11 cellular contexts compared by ENCODE assay signal in genomic region chr12:124856132-124856841, GRCh38. TPM values are rescaled to one million over a fixed set of nuclear protein-coding genes. Genes with fewer than 3 reads are reported as not detected.
DNase-seq lines count a peak whose midpoint lies in the region; ATAC-seq and TF ChIP-seq lines count a peak whose summit lies in the region.
"Had no signal": no experiment of that assay in that cellular context is flagged by ENCODE, and none has a peak within 500 bp of the region (broad histone marks: within the 10 kb centered on the region; RNA-seq: fewer than 3 reads in every experiment).

No MANE protein-coding gene starts in this region.

- no peaks in the 10 kb centered on the region for H3K9me3 ChIP-seq in psoas muscle
- no peaks in the 10 kb centered on the region for H3K9me3 ChIP-seq in colonic mucosa

- H3K27ac ChIP-seq in psoas muscle (peak overlapping the region; percentile 79), substantia nigra (ENCODE audit: low read depth, low read length, poor library complexity, severe bottlenecking) (no peak overlapping the region), colonic mucosa (no peak overlapping the region)

- H3K27me3 ChIP-seq in psoas muscle (ENCODE audit: insufficient read depth in 3 of 3, low read length in 2 of 3) (no peaks in the 10 kb centered on the region), colonic mucosa (no peaks in the 10 kb centered on the region)

- TF ChIP-seq POLR2A in erythroblast (IDR thresholded peaks at IDR 0.05; ENCODE audit: low read length): no peak

- WGBS in psoas muscle, 3 donors: 42 to 47% (median 45%) methylated on average over 16 of the region's 16 CpGs

- DNase-seq in NOMO-1 (lab: John Stamatoyannopoulos, UW; ENCODE audit: unreplicated experiment in 2 of 2): peak; percentile 15 to 23
- DNase-seq in erythroblast (lab: John Stamatoyannopoulos, UW): peak; percentile 13 to 17
- peak in 1 of 2 donors; percentile 68 for DNase-seq in psoas muscle
- no peak for DNase-seq in substantia nigra (lab: John Stamatoyannopoulos, UW)
- DNase-seq in activated effector memory CD4-positive, alpha-beta T cell treated with anti-CD3 and anti-CD28 coated beads, Interleukin-2, amount 50 U/mL, for 16 hours: no peak
- DNase-seq in colonic mucosa: no peak
- DNase-seq: activated T-cell treated with anti-CD3 and anti-CD28 coated beads, Interleukin-2, amount 50 U/mL, for 1 hour; kidney glomerular epithelial cell; NCI-H187 treated with DMSO at 0.1 percent for 48 hours had no signal

- H3K9ac ChIP-seq in colonic mucosa (ENCODE audit: low read depth in 2 of 2, low read length in 2 of 2): peak overlapping the region in 1 of 2 donors; percentile 43

- ATAC-seq in psoas muscle (peak; percentile 71 to 86 (median 77)), GM18909 (IDR thresholded peaks at IDR 0.05; ENCODE audit: poor library complexity, unreplicated experiment) (no peak)

- TF ChIP-seq CTCF in GM12874 (IDR thresholded peaks at IDR 0.05; ENCODE audit: insufficient read depth, low read depth, low read length) (peak; percentile 46), psoas muscle (IDR thresholded peaks at IDR 0.05) (peak; percentile 50), colonic mucosa (IDR thresholded peaks at IDR 0.05) (no peak)

- H3K4me3 ChIP-seq in psoas muscle: peak overlapping the region; percentile 3
- no peak overlapping the region for H3K4me3 ChIP-seq in colonic mucosa

- intact Hi-C loops in psoas muscle (cut with DNase I) (no loop called here), colonic mucosa (cut with DNase I) (no loop called here)

- H3K36me3 ChIP-seq in psoas muscle (ENCODE audit: insufficient read depth in 1 of 2, low read depth in 1 of 2) (peaks cover 0 to 9% of the 10 kb centered on the region in 2 donors), colonic mucosa (no peaks in the 10 kb centered on the region)

- H3K4me1 ChIP-seq in psoas muscle (peaks cover 22% of the 10 kb centered on the region), colonic mucosa (no peaks in the 10 kb centered on the region)

RNA-seq across cellular contexts. Expression of gene SCARB1, which starts 7.4 kb away (rescaled TPM):
- total RNA-seq in psoas muscle (10 to 100 TPM in 2 of 4 donors, 1 to 10 TPM in 2; 9.1 to 19.6 (median 12.6) TPM), colonic mucosa (10 to 100 TPM; 44.9 to 83.1 TPM)
- polyA plus RNA-seq in psoas muscle: 1 to 10 TPM; 5.7 to 8.6 (median 7.9) TPM

RNA-seq across cellular contexts. Expression of gene UBC, which starts 58.2 kb away (rescaled TPM):
- total RNA-seq in psoas muscle: over 10,000 TPM in 1 of 4 donors, 1,000 to 10,000 TPM in 3; 2,036 to 18,039 (median 3,061) TPM
- polyA plus RNA-seq in psoas muscle: 1,000 to 10,000 TPM; 2,132 to 9,997 (median 2,719) TPM
- total RNA-seq in colonic mucosa: 1,000 to 10,000 TPM in 1 of 2 donors, 100 to 1,000 TPM in 1; 903 to 1,043 TPM

Comparison
In these comparisons a context has a peak if more than half of its experiments do, and no peak if none do; other contexts are left out.
1. DNase-seq: peak in NOMO-1 (2 of 2) and erythroblast (2 of 2); none in substantia nigra (0 of 49), activated effector memory CD4-positive, alpha-beta T cell treated with anti-CD3 and anti-CD28 coated beads, Interleukin-2, amount 50 U/mL, for 16 hours (single experiment) and colonic mucosa (single experiment).